Comparison of ENCODE assay signal across 27 cellular contexts in genomic region chr5:126186210-126186609, GRCh38.
"Had no signal": no experiment of that assay in that cellular context is flagged by ENCODE, and none has a peak within 500 bp of the region (broad histone marks: within the 10 kb centered on the region; RNA-seq: fewer than 3 reads in every experiment).

No MANE protein-coding gene starts in this region.

- H3K9me3 Mint-ChIP-seq: activated CD4-positive, alpha-beta T cell treated with anti-CD3 and anti-CD28 coated beads, Interleukin-2, amount 10 ng/mL, durations not matched to agents 7 days and 5 days; activated CD8-positive, alpha-beta T cell treated with anti-CD3 and anti-CD28 coated beads for 36 hours; activated naive CD8-positive, alpha-beta T cell treated with anti-CD3 and anti-CD28 coated beads, Interleukin-2, amount 50 U/mL, for 24 hours; activated T-helper 2 cell treated with anti-CD3 and anti-CD28 coated beads, Interferon-gamma antibody, Interleukin-2, Interleukin-4, amounts not matched to agents 10 μg/mL and 5 μg/mL and 100 μg/mL, durations not matched to agents 14 hours and 24 hours and 36 hours; stimulated activated naive CD8-positive, alpha-beta T cell treated with anti-CD3 and anti-CD28 coated beads, Interleukin-15, Interleukin-2, amounts not matched to agents 100 ng/mL and 50 ng/mL, for 24 hours had no signal

- H3K27me3 Mint-ChIP-seq: activated CD4-positive, alpha-beta T cell treated with anti-CD3 and anti-CD28 coated beads, Interleukin-2, amount 10 ng/mL, durations not matched to agents 7 days and 5 days; activated CD8-positive, alpha-beta T cell treated with anti-CD3 and anti-CD28 coated beads for 36 hours; activated naive CD4-positive, alpha-beta T cell treated with anti-CD3 and anti-CD28 coated beads, Interleukin-2, amount 50 U/mL, for 24 hours; activated naive CD8-positive, alpha-beta T cell treated with anti-CD3 and anti-CD28 coated beads, Interleukin-2, amount 50 U/mL, for 24 hours; dendritic cell treated with granulocyte-macrophage colony-stimulating factor and Interleukin-4, amounts not matched to agents 40 ng/mL and 50 ng/mL, for 4 days; stimulated activated naive CD8-positive, alpha-beta T cell treated with anti-CD3 and anti-CD28 coated beads, Interleukin-15, Interleukin-2, amounts not matched to agents 100 ng/mL and 50 ng/mL, for 24 hours had no signal

- H3K36me3 Mint-ChIP-seq: activated naive CD4-positive, alpha-beta T cell treated with anti-CD3 and anti-CD28 coated beads, Interleukin-2, amount 50 U/mL, for 24 hours; naive thymus-derived CD4-positive, alpha-beta T cell; stimulated activated effector memory CD8-positive, alpha-beta T cell treated with anti-CD3 and anti-CD28 coated beads, Interleukin-12 subunit alpha, Interleukin-12 subunit beta, amount 100 ng/mL, for 72 hours had no signal

- H3K27ac Mint-ChIP-seq: activated CD4-positive, alpha-beta T cell treated with anti-CD3 and anti-CD28 coated beads, Interleukin-2, amount 10 ng/mL, durations not matched to agents 7 days and 5 days; activated CD8-positive, alpha-beta T cell treated with anti-CD3 and anti-CD28 coated beads for 36 hours; activated naive CD4-positive, alpha-beta T cell treated with anti-CD3 and anti-CD28 coated beads, Interleukin-2, amount 50 U/mL, for 24 hours; activated naive CD8-positive, alpha-beta T cell treated with anti-CD3 and anti-CD28 coated beads, Interleukin-2, amount 50 U/mL, for 24 hours; activated T-helper 2 cell treated with anti-CD3 and anti-CD28 coated beads, Interferon-gamma antibody, Interleukin-2, Interleukin-4, amounts not matched to agents 10 μg/mL and 5 μg/mL and 100 μg/mL, durations not matched to agents 14 hours and 24 hours and 36 hours; dendritic cell treated with granulocyte-macrophage colony-stimulating factor and Interleukin-4, amounts not matched to agents 40 ng/mL and 50 ng/mL, for 4 days; endodermal cell; naive thymus-derived CD4-positive, alpha-beta T cell; stimulated activated effector memory CD8-positive, alpha-beta T cell treated with anti-CD3 and anti-CD28 coated beads, Interleukin-12 subunit alpha, Interleukin-12 subunit beta, amount 100 ng/mL, for 72 hours; stimulated activated naive CD8-positive, alpha-beta T cell treated with anti-CD3 and anti-CD28 coated beads, Interleukin-15, Interleukin-2, amounts not matched to agents 100 ng/mL and 50 ng/mL, for 24 hours had no signal

- DNase-seq: activated CD4-positive, alpha-beta T cell treated with anti-CD3 and anti-CD28 coated beads for 1 hour; activated CD4-positive, alpha-beta T cell treated with anti-CD3 and anti-CD28 coated beads, Interleukin-2, amount 10 ng/mL, durations not matched to agents 7 days and 5 days; activated CD8-positive, alpha-beta T cell treated with anti-CD3 and anti-CD28 coated beads for 36 hours; activated naive CD8-positive, alpha-beta T cell treated with anti-CD3 and anti-CD28 coated beads, Interleukin-2, amount 50 U/mL, for 24 hours; activated T-cell treated with anti-CD3 and anti-CD28 coated beads, Interleukin-2, amount 50 U/mL, for 4 hours; amygdala; central memory CD4-positive, alpha-beta T cell; endodermal cell; foreskin fibroblast; head of caudate nucleus; hippocampal formation; left cardiac atrium; midbrain; naive thymus-derived CD4-positive, alpha-beta T cell; pancreas; retina; stimulated activated CD4-positive, alpha-beta T cell treated with anti-CD3 and anti-CD28 coated beads, Interleukin-4, amount 100 ng/mL, for 24 hours; T-helper 9 cell; trophoblast cell; uterus had no signal

- ATAC-seq: activated CD8-positive, alpha-beta T cell treated with anti-CD3 and anti-CD28 coated beads for 36 hours; activated naive CD8-positive, alpha-beta T cell treated with anti-CD3 and anti-CD28 coated beads, Interleukin-2, amount 50 U/mL, for 24 hours; activated T-cell treated with anti-CD3 and anti-CD28 coated beads, Interleukin-2, amount 50 U/mL, for 4 hours; esophagus mucosa; left cardiac atrium; naive thymus-derived CD4-positive, alpha-beta T cell; pancreas; sciatic nerve; stimulated activated effector memory CD8-positive, alpha-beta T cell treated with anti-CD3 and anti-CD28 coated beads, Interleukin-12 subunit alpha, Interleukin-12 subunit beta, amount 100 ng/mL, for 72 hours had no signal

- H3K4me3 Mint-ChIP-seq: activated CD4-positive, alpha-beta T cell treated with anti-CD3 and anti-CD28 coated beads, Interleukin-2, amount 10 ng/mL, durations not matched to agents 7 days and 5 days; activated CD8-positive, alpha-beta T cell treated with anti-CD3 and anti-CD28 coated beads for 36 hours; activated naive CD4-positive, alpha-beta T cell treated with anti-CD3 and anti-CD28 coated beads, Interleukin-2, amount 50 U/mL, for 24 hours; activated naive CD8-positive, alpha-beta T cell treated with anti-CD3 and anti-CD28 coated beads, Interleukin-2, amount 50 U/mL, for 24 hours; activated T-cell treated with anti-CD3 and anti-CD28 coated beads, Interleukin-2, amount 50 U/mL, for 4 hours; dendritic cell treated with granulocyte-macrophage colony-stimulating factor and Interleukin-4, amounts not matched to agents 40 ng/mL and 50 ng/mL, for 4 days; endodermal cell; naive thymus-derived CD4-positive, alpha-beta T cell; stimulated activated effector memory CD8-positive, alpha-beta T cell treated with anti-CD3 and anti-CD28 coated beads, Interleukin-12 subunit alpha, Interleukin-12 subunit beta, amount 100 ng/mL, for 72 hours; stimulated activated naive CD8-positive, alpha-beta T cell treated with anti-CD3 and anti-CD28 coated beads, Interleukin-15, Interleukin-2, amounts not matched to agents 100 ng/mL and 50 ng/mL, for 24 hours had no signal

- H3K4me1 Mint-ChIP-seq: activated CD4-positive, alpha-beta T cell treated with anti-CD3 and anti-CD28 coated beads, Interleukin-2, amount 10 ng/mL, durations not matched to agents 7 days and 5 days; activated naive CD4-positive, alpha-beta T cell treated with anti-CD3 and anti-CD28 coated beads, Interleukin-2, amount 50 U/mL, for 24 hours; activated naive CD8-positive, alpha-beta T cell treated with anti-CD3 and anti-CD28 coated beads, Interleukin-2, amount 50 U/mL, for 24 hours; naive thymus-derived CD4-positive, alpha-beta T cell; stimulated activated effector memory CD8-positive, alpha-beta T cell treated with anti-CD3 and anti-CD28 coated beads, Interleukin-12 subunit alpha, Interleukin-12 subunit beta, amount 100 ng/mL, for 72 hours had no signal
